9 cellular contexts compared by ENCODE assay signal in the genomic region with DNA sequence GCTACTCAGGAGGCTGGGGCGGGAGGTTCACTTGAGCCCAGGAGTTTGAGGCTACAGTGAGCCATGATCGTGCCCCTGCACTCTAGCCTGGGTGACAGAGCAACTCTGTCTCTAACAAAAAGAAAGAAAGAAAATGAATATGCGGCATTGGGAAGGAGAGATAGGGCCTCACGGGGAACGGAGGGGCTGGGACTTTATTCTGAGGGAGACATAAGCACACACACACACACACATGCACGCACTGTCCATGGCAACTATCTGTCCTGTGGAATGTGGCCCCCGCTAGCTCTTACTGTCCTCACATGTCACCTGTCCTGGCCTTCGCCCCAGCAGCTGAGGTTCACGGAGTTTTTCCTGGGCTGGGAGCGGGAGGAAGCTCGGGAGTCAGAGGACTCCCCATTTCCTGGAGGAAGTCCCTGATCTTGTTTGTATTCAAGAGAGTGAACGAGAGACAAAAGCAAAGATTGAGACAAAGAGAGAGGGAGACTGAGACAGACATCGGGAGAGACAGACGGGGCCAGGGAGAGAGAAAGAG. TPM values are rescaled to one million over a fixed set of nuclear protein-coding genes. Genes with fewer than 3 reads are reported as not detected.
DNase-seq lines count a peak whose midpoint lies in the region; ATAC-seq, FAIRE-seq and TF ChIP-seq lines count a peak whose summit lies in the region.
"Had no signal": no experiment of that assay in that cellular context is flagged by ENCODE, and none has a peak within 500 bp of the region (broad histone marks: within the 10 kb centered on the region; RNA-seq: fewer than 3 reads in every experiment).

No MANE protein-coding gene starts in this region.

- dilution Hi-C loops in endothelial cell of umbilical vein (cut with MboI; ENCODE audit: extremely low pct_ligation_motif_present, low sequenced_read_pairs): no loop called here

- peak; percentile 27 for DNase-seq in EL
- DNase-seq in PC-3: peak; percentile 15
- peak; percentile 53 for DNase-seq in endothelial cell of umbilical vein (ENCODE audit: low read depth, low spot score)
- DNase-seq in anterior cingulate cortex (lab: John Stamatoyannopoulos, UW): no peak
- no peak for DNase-seq in NK-92 treated with Interleukin-12 subunit alpha and Interleukin-12 subunit beta, amount 100 ng/mL, for 24 hours (lab: John Stamatoyannopoulos, UW)
- no peak for DNase-seq in GOT3 (lab: John Stamatoyannopoulos, UW)

- POLR2A ChIA-PET in PC-3 (lab: Charles Lee; ENCODE audit: unreplicated experiment): no interaction called here
- POLR2A ChIA-PET in endothelial cell of umbilical vein (lab: Charles Lee): no interaction called here

- H3K9me1 ChIP-seq in endothelial cell of umbilical vein (replicated peaks; ENCODE audit: control insufficient read depth, extremely low read depth, insufficient read depth, low read length): no peaks in the 10 kb centered on the region

- H3K27me3 ChIP-seq in PC-3 (ENCODE audit: low read length) (no peaks in the 10 kb centered on the region), endothelial cell of umbilical vein (ENCODE audit: control insufficient read depth in 2 of 2, insufficient read depth in 2 of 2, low read length in 2 of 2) (no peaks in the 10 kb centered on the region), neuron (ENCODE audit: insufficient read depth, low read length) (no peaks in the 10 kb centered on the region)

- TSS peak; percentile 38 for BruUV-seq in PC-3 (replicated peaks; lab: Mats Ljungman, UMichigan)
- BruUV-seq in endothelial cell of umbilical vein (replicated peaks; lab: Mats Ljungman, UMichigan): no TSS peak

- H3F3A ChIP-seq in PC-3 (ENCODE audit: low read length, unreplicated experiment): no peaks in the 10 kb centered on the region

- H3K9me3 ChIP-seq in PC-3 (ENCODE audit: low read length) (no peaks in the 10 kb centered on the region), endothelial cell of umbilical vein (replicated peaks; ENCODE audit: control insufficient read depth, insufficient read depth, low read length) (no peaks in the 10 kb centered on the region), neuron (ENCODE audit: low read length) (no peaks in the 10 kb centered on the region)

- H3K4me1 ChIP-seq in PC-3 (ENCODE audit: insufficient read depth, low read length) (no peaks in the 10 kb centered on the region), endothelial cell of umbilical vein (ENCODE audit: control insufficient read depth, extremely low read depth, insufficient read depth, low read length) (peaks cover 9% of the 10 kb centered on the region), neuron (ENCODE audit: insufficient read depth, low read length) (peaks cover 22% of the 10 kb centered on the region)

- TF ChIP-seq POLR2A in endothelial cell of umbilical vein (IDR thresholded peaks at IDR 0.05; ENCODE audit: low read depth, low read length): no peak

- TF ChIP-seq CTCF in PC-3 (conservative IDR thresholded peaks at IDR 0.05; ENCODE audit: low read depth, low read length): no peak
- no peak for TF ChIP-seq CTCF in endothelial cell of umbilical vein (IDR thresholded peaks at IDR 0.05; ENCODE audit: extremely low read depth in 1 of 2, insufficient read depth in 1 of 2, low read depth in 1 of 2, low read length in 2 of 2)

- H3K4me2 ChIP-seq in PC-3 (ENCODE audit: low read length) (peak overlapping the region; percentile 98), endothelial cell of umbilical vein (ENCODE audit: insufficient read depth, low read length) (peak overlapping the region; percentile 73)

- intact Hi-C loops in PC-3 (cut with micrococcal nuclease) (no loop called here), endothelial cell of umbilical vein (cut with micrococcal nuclease) (no loop called here)

- no peaks in the 10 kb centered on the region for H3K36me3 ChIP-seq in PC-3 (ENCODE audit: low read depth, low read length)
- H3K36me3 ChIP-seq in endothelial cell of umbilical vein (ENCODE audit: control insufficient read depth in 2 of 2, extremely low read depth in 1 of 2, insufficient read depth in 2 of 2, low read length in 2 of 2): no peaks in the 10 kb centered on the region
- no peaks in the 10 kb centered on the region for H3K36me3 ChIP-seq in neuron (ENCODE audit: insufficient read depth, low read length)

- no peak for ATAC-seq in PC-3
- ATAC-seq in GM21515 (IDR thresholded peaks at IDR 0.05; ENCODE audit: unreplicated experiment): no peak

- H4K20me1 ChIP-seq in PC-3 (ENCODE audit: low read length) (no peaks in the 10 kb centered on the region), endothelial cell of umbilical vein (replicated peaks; ENCODE audit: control insufficient read depth, extremely low read depth, insufficient read depth, low read length) (no peaks in the 10 kb centered on the region)

- H2AFZ ChIP-seq in PC-3 (ENCODE audit: low read length) (peak overlapping the region; percentile 90), endothelial cell of umbilical vein (ENCODE audit: low read depth, low read length) (peak overlapping the region; percentile 40), neuron (ENCODE audit: low read depth, low read length) (no peak overlapping the region)

- FAIRE-seq in endothelial cell of umbilical vein (lab: Jason Lieb, UNC): peak; percentile 82

- H3K27ac ChIP-seq in PC-3 (ENCODE audit: low read length) (peak overlapping the region; percentile 56), endothelial cell of umbilical vein (ENCODE audit: insufficient read depth, low read depth, low read length) (no peak overlapping the region)

- no peaks in the 10 kb centered on the region for H3K9me2 ChIP-seq in PC-3 (replicated peaks; ENCODE audit: low read length)

- CTCF ChIA-PET in PC-3 (lab: Charles Lee) (no interaction called here), endothelial cell of umbilical vein (lab: Charles Lee) (interaction anchor here (0.7 to 1.8 kb wide), 6 partner anchors 13 to 198 kb away, joined by 3 to 6 read pairs (median 3); no protein-coding TSS in a partner anchor)

- H3K9ac ChIP-seq in PC-3 (ENCODE audit: low read length): peak overlapping the region; percentile 71
- H3K9ac ChIP-seq in endothelial cell of umbilical vein (replicated peaks; ENCODE audit: extremely low read depth, insufficient read depth, low read length): peak overlapping the region; percentile 49

- H3K79me2 ChIP-seq in PC-3 (ENCODE audit: low read length) (peaks cover 7% of the 10 kb centered on the region; the same call in 1 of the 2 replicates), endothelial cell of umbilical vein (ENCODE audit: control insufficient read depth, insufficient read depth, low read length) (no peaks in the 10 kb centered on the region)

- peak overlapping the region; percentile 88 for H3K4me3 ChIP-seq in PC-3 (ENCODE audit: low read length)
- peak overlapping the region; percentile 14 to 45 (median 24) for H3K4me3 ChIP-seq in endothelial cell of umbilical vein (replicated peaks in 1 of 3; ENCODE audit: insufficient read depth in 1 of 3, low read depth in 1 of 3, low read length in 3 of 3)
- H3K4me3 ChIP-seq in neuron (ENCODE audit: low read length): peak overlapping the region; percentile 35

RNA-seq across cellular contexts. Expression of a gene that starts 0.7 kb away (rescaled TPM):
- 71.1 and 72.6 TPM in 2 replicates for total RNA-seq in PC-3 (2014; rRNA removed)
- 11.8 and 12.2 TPM in 2 replicates for total RNA-seq in endothelial cell of umbilical vein
- 21.7 and 21.8 TPM in 2 replicates for polyA plus RNA-seq in endothelial cell of umbilical vein
- 14.2 and 17.3 TPM in 2 replicates for polyA plus RNA-seq in endothelial cell of umbilical vein (2011; cell fraction: cytosol; rRNA removed)
- 20.5 and 24.1 TPM in 2 replicates for polyA plus RNA-seq in endothelial cell of umbilical vein (2011; cell fraction: nucleus; rRNA removed)
- polyA plus RNA-seq in endothelial cell of umbilical vein (2012): 7.2 and 18.3 TPM in 2 replicates
- polyA minus RNA-seq in endothelial cell of umbilical vein: 8.1 and 11.6 TPM in 2 replicates
- polyA minus RNA-seq in endothelial cell of umbilical vein (2011; cell fraction: cytosol; rRNA and poly(A)+ RNA removed): not detected
- 3.0 and 6.0 TPM in 2 replicates for polyA minus RNA-seq in endothelial cell of umbilical vein (2011; cell fraction: nucleus; rRNA and poly(A)+ RNA removed)

RNA-seq across cellular contexts. Expression of a gene that starts 5.4 kb away (rescaled TPM):
- 5.6 and 10.9 TPM in 2 replicates for total RNA-seq in PC-3 (2014; rRNA removed)
- total RNA-seq in endothelial cell of umbilical vein: 21.1 and 22.1 TPM in 2 replicates
- 13.8 and 14.8 TPM in 2 replicates for polyA plus RNA-seq in endothelial cell of umbilical vein
- 9.0 and 11.6 TPM in 2 replicates for polyA plus RNA-seq in endothelial cell of umbilical vein (2011; cell fraction: cytosol; rRNA removed)
- 6.7 and 7.7 TPM in 2 replicates for polyA plus RNA-seq in endothelial cell of umbilical vein (2011; cell fraction: nucleus; rRNA removed)
- 13.3 and 22.7 TPM in 2 replicates for polyA plus RNA-seq in endothelial cell of umbilical vein (2012)
- 7.7 and 11.2 TPM in 2 replicates for polyA minus RNA-seq in endothelial cell of umbilical vein
- 8.4 TPM for polyA minus RNA-seq in endothelial cell of umbilical vein (2011; cell fraction: cytosol; rRNA and poly(A)+ RNA removed)
- 1.8 and 6.9 TPM in 2 replicates for polyA minus RNA-seq in endothelial cell of umbilical vein (2011; cell fraction: nucleus; rRNA and poly(A)+ RNA removed)

RNA-seq across cellular contexts. Expression of a gene that starts 33.6 kb away (rescaled TPM):
- 8.7 and 11.3 TPM in 2 replicates for total RNA-seq in PC-3 (2014; rRNA removed)
- 25.8 and 26.0 TPM in 2 replicates for total RNA-seq in endothelial cell of umbilical vein
- 55.5 and 95.4 TPM in 2 replicates for polyA plus RNA-seq in endothelial cell of umbilical vein
- polyA plus RNA-seq in endothelial cell of umbilical vein (2011; cell fraction: cytosol; rRNA removed): 29.1 and 37.6 TPM in 2 replicates
- 63.2 and 66.5 TPM in 2 replicates for polyA plus RNA-seq in endothelial cell of umbilical vein (2011; cell fraction: nucleus; rRNA removed)
- 27.7 and 38.5 TPM in 2 replicates for polyA plus RNA-seq in endothelial cell of umbilical vein (2012)
- polyA minus RNA-seq in endothelial cell of umbilical vein: 11.9 and 17.9 TPM in 2 replicates
- polyA minus RNA-seq in endothelial cell of umbilical vein (2011; cell fraction: cytosol; rRNA and poly(A)+ RNA removed): 3.1 TPM
- polyA minus RNA-seq in endothelial cell of umbilical vein (2011; cell fraction: nucleus; rRNA and poly(A)+ RNA removed): 7.2 and 10.6 TPM in 2 replicates

RNA-seq across cellular contexts. Expression of a gene that starts 35.8 kb away (rescaled TPM):
- total RNA-seq in PC-3 (2014; rRNA removed) (not detected in 2 replicates), endothelial cell of umbilical vein (not detected in 2 replicates)
- polyA plus RNA-seq in endothelial cell of umbilical vein: not detected in 2 replicates
- not detected in 2 replicates for polyA plus RNA-seq in endothelial cell of umbilical vein (2011; cell fraction: cytosol; rRNA removed)
- not detected in 2 replicates for polyA plus RNA-seq in endothelial cell of umbilical vein (2011; cell fraction: nucleus; rRNA removed)
- not detected in 2 replicates for polyA plus RNA-seq in endothelial cell of umbilical vein (2012)
- polyA minus RNA-seq in endothelial cell of umbilical vein: not detected in 2 replicates
- polyA minus RNA-seq in endothelial cell of umbilical vein (2011; cell fraction: cytosol; rRNA and poly(A)+ RNA removed): not detected
- not detected in 2 replicates for polyA minus RNA-seq in endothelial cell of umbilical vein (2011; cell fraction: nucleus; rRNA and poly(A)+ RNA removed)
- total RNA-seq: M059J had no signal

RNA-seq across cellular contexts. Expression of a gene that starts 58.9 kb away (rescaled TPM):
- total RNA-seq in PC-3 (2014; rRNA removed) (0.11 TPM in 1 of 2 replicates, not detected in the other), endothelial cell of umbilical vein (not detected in 2 replicates)
- polyA plus RNA-seq in endothelial cell of umbilical vein: not detected in 2 replicates
- polyA plus RNA-seq in endothelial cell of umbilical vein (2011; cell fraction: cytosol; rRNA removed): not detected in 2 replicates
- not detected in 2 replicates for polyA plus RNA-seq in endothelial cell of umbilical vein (2011; cell fraction: nucleus; rRNA removed)
- not detected in 2 replicates for polyA plus RNA-seq in endothelial cell of umbilical vein (2012)
- polyA minus RNA-seq in endothelial cell of umbilical vein: not detected in 2 replicates
- polyA minus RNA-seq in endothelial cell of umbilical vein (2011; cell fraction: cytosol; rRNA and poly(A)+ RNA removed): not detected
- not detected in 2 replicates for polyA minus RNA-seq in endothelial cell of umbilical vein (2011; cell fraction: nucleus; rRNA and poly(A)+ RNA removed)
- total RNA-seq: M059J had no signal

Comparison
In these comparisons a context has a peak if more than half of its experiments do, and no peak if none do; other contexts are left out.
1. DNase-seq: peak in EL (single experiment), PC-3 (single experiment) and endothelial cell of umbilical vein (single experiment); none in anterior cingulate cortex (0 of 58), NK-92 treated with Interleukin-12 subunit alpha and Interleukin-12 subunit beta, amount 100 ng/mL, for 24 hours (single experiment) and GOT3 (single experiment).
2. H3K4me3 ChIP-seq: peak in every context shown above with its lines; median percentile 88 in PC-3; 35 in neuron; 24 in endothelial cell of umbilical vein.